ENCODE assay signal across 8 cellular contexts in genomic region chr12:27940756-27941402, GRCh38. TPM values are rescaled to one million over a fixed set of nuclear protein-coding genes. Genes with fewer than 3 reads are reported as not detected.
DNase-seq lines count a peak whose midpoint lies in the region; ATAC-seq and TF ChIP-seq lines count a peak whose summit lies in the region.

No MANE protein-coding gene starts in this region.

- ATAC-seq in GM18867 (IDR thresholded peaks at IDR 0.05; ENCODE audit: unreplicated experiment) (peak; percentile 92), HG03159 (IDR thresholded peaks at IDR 0.05; ENCODE audit: unreplicated experiment) (peak; percentile 91), left lobe of liver (peak; percentile 98)

- DNase-seq in AG09309 (ENCODE audit: low read depth) (peak; percentile 47), NCI-H345 treated with DMSO at 0.1 percent for 48 hours (lab: John Stamatoyannopoulos, UW; ENCODE audit: unreplicated experiment) (peak; percentile 36), cerebellum (ENCODE audit: low spot score) (peak; percentile 67), left lobe of liver (ENCODE audit: low spot score) (peak; percentile 66)
- DNase-seq in activated CD4-positive, CD25-positive, alpha-beta regulatory T cell treated with anti-CD3 and anti-CD28 coated beads, Interleukin-2, amount 50 U/mL, for 72 hours = peak; percentile 74
- DNase-seq in stimulated activated CD4-positive, alpha-beta T cell treated with anti-CD3 and anti-CD28 coated beads, TNF-alpha, amount 100 ng/mL, for 24 hours (ENCODE audit: low read depth in 3 of 3) = peak; percentile 56 to 76 (median 64)

- peak; percentile 85 for TF ChIP-seq CTCF in AG09309 (IDR thresholded peaks at IDR 0.05; ENCODE audit: control insufficient read depth, insufficient read depth, low read depth, low read length, missing control alignments)

- H3K4me3 ChIP-seq in AG09309 (ENCODE audit: control insufficient read depth, low read depth, low read length) = no peak overlapping the region

RNA-seq across cellular contexts. Expression of gene PTHLH, which starts 31.7 kb away (rescaled TPM):
- total RNA-seq in cerebellum = not detected
- 0.10 TPM for total RNA-seq in left lobe of liver
